In genomic region chr16:71610936-71611871, GRCh38 we compare ENCODE assay signal across 7 cellular contexts. TPM values are rescaled to one million over a fixed set of nuclear protein-coding genes. Genes with fewer than 3 reads are reported as not detected.
DNase-seq lines count a peak whose midpoint lies in the region; ATAC-seq and TF ChIP-seq lines count a peak whose summit lies in the region.

No MANE protein-coding gene starts in this region.

- TF ChIP-seq CTCF in GM13976 (IDR thresholded peaks at IDR 0.05; ENCODE audit: borderline replicate concordance, control extremely low read depth, extremely low read depth, insufficient read depth, missing control alignments) (peak; percentile 99), mucosa of descending colon (IDR thresholded peaks at IDR 0.05) (peak; percentile 92)

- peaks cover 8% of the 10 kb centered on the region for H3K4me1 Mint-ChIP-seq in activated CD8-positive, alpha-beta T cell treated with anti-CD3 and anti-CD28 coated beads, Interleukin-2, amount 10 ng/mL, durations not matched to agents 7 days and 5 days (ENCODE audit: low read depth)
- no peaks in the 10 kb centered on the region for H3K4me1 Mint-ChIP-seq in effector memory CD8-positive, alpha-beta T cell (ENCODE audit: low read depth in 2 of 2)

- H3K9me3 ChIP-seq in mucosa of descending colon: no peaks in the 10 kb centered on the region

- H3K27me3 Mint-ChIP-seq in activated CD8-positive, alpha-beta T cell treated with anti-CD3 and anti-CD28 coated beads, Interleukin-2, amount 10 ng/mL, durations not matched to agents 7 days and 5 days (ENCODE audit: low read depth): peaks cover 34% of the 10 kb centered on the region
- peaks cover 24 to 49% of the 10 kb centered on the region in 2 donors for H3K27me3 Mint-ChIP-seq in effector memory CD8-positive, alpha-beta T cell

- no peaks in the 10 kb centered on the region for H3K4me1 ChIP-seq in mucosa of descending colon (ENCODE audit: low read depth)

- no peak overlapping the region for H3K4me3 Mint-ChIP-seq in activated CD8-positive, alpha-beta T cell treated with anti-CD3 and anti-CD28 coated beads, Interleukin-2, amount 10 ng/mL, durations not matched to agents 7 days and 5 days
- no peak overlapping the region for H3K4me3 Mint-ChIP-seq in effector memory CD8-positive, alpha-beta T cell

- H3K9me3 Mint-ChIP-seq in activated CD8-positive, alpha-beta T cell treated with anti-CD3 and anti-CD28 coated beads, Interleukin-2, amount 10 ng/mL, durations not matched to agents 7 days and 5 days (ENCODE audit: insufficient read depth): no peaks in the 10 kb centered on the region
- no peaks in the 10 kb centered on the region for H3K9me3 Mint-ChIP-seq in effector memory CD8-positive, alpha-beta T cell

- CTCF ChIA-PET in activated CD8-positive, alpha-beta T cell treated with anti-CD3 and anti-CD28 coated beads, Interleukin-2, amount 10 ng/mL, durations not matched to agents 7 days and 5 days (lab: Charles Lee): interaction anchor here (0.7 to 5.4 kb wide), 62 partner anchors 9 to 444 kb away, joined by 3 to 108 read pairs (median 5); partner anchors contain the start of genes CHST4, TAT and ZNF23

- H3K36me3 Mint-ChIP-seq in activated CD8-positive, alpha-beta T cell treated with anti-CD3 and anti-CD28 coated beads, Interleukin-2, amount 10 ng/mL, durations not matched to agents 7 days and 5 days (ENCODE audit: low read depth): no peaks in the 10 kb centered on the region
- no peaks in the 10 kb centered on the region for H3K36me3 Mint-ChIP-seq in effector memory CD8-positive, alpha-beta T cell (ENCODE audit: insufficient read depth)

- POLR2A ChIA-PET in activated CD8-positive, alpha-beta T cell treated with anti-CD3 and anti-CD28 coated beads, Interleukin-2, amount 10 ng/mL, durations not matched to agents 7 days and 5 days (lab: Charles Lee): interaction anchor here (1.3 kb wide), 1 partner anchor 46 kb away, joined by 9 read pairs; no protein-coding TSS in a partner anchor

- DNase-seq in GM13976 (ENCODE audit: low spot score) (peak; percentile 85), NCI-H748 (lab: John Stamatoyannopoulos, UW; ENCODE audit: unreplicated experiment) (peak; percentile 57), mucosa of descending colon (peak; percentile 71 to 86 (median 85))
- DNase-seq in activated CD8-positive, alpha-beta T cell treated with anti-CD3 and anti-CD28 coated beads, Interleukin-2, amount 10 ng/mL, durations not matched to agents 7 days and 5 days: peak; percentile 83
- DNase-seq in effector memory CD8-positive, alpha-beta T cell: peak; percentile 72 to 76 (median 73)
- DNase-seq in stimulated activated CD8-positive, alpha-beta memory T cell treated with anti-CD3 and anti-CD28 coated beads, Interleukin-4, amount 100 ng/mL, for 48 hours: peak; percentile 94

- ATAC-seq in HG03103 (IDR thresholded peaks at IDR 0.05; ENCODE audit: low read depth, unreplicated experiment): peak; percentile 44
- peak; percentile 96 for ATAC-seq in activated CD8-positive, alpha-beta T cell treated with anti-CD3 and anti-CD28 coated beads, Interleukin-2, amount 10 ng/mL, durations not matched to agents 7 days and 5 days
- peak; percentile 98 for ATAC-seq in effector memory CD8-positive, alpha-beta T cell (replicated peaks)
- peak; percentile 98 for ATAC-seq in mucosa of descending colon

- in situ Hi-C loops in GM13976 (cut with MboI; ENCODE audit: low sequenced_read_pairs, unreplicated experiment): loop anchor here (10.0 kb wide), 1 partner anchor 186 kb away; no protein-coding TSS in a partner anchor

- H3K27ac Mint-ChIP-seq in activated CD8-positive, alpha-beta T cell treated with anti-CD3 and anti-CD28 coated beads, Interleukin-2, amount 10 ng/mL, durations not matched to agents 7 days and 5 days: no peak overlapping the region
- H3K27ac Mint-ChIP-seq in effector memory CD8-positive, alpha-beta T cell: no peak overlapping the region

- H3K36me3 ChIP-seq in mucosa of descending colon (ENCODE audit: low read depth): no peaks in the 10 kb centered on the region

- no peak overlapping the region for H3K4me3 ChIP-seq in mucosa of descending colon

- intact Hi-C loops in mucosa of descending colon (cut with DNase I, micrococcal nuclease): loop anchor here in 1 of 2 donors (5.0 kb wide), 1 partner anchor 199 kb away; no protein-coding TSS in a partner anchor

RNA-seq across cellular contexts. Expression of gene MARVELD3, which starts 14.8 kb away (rescaled TPM):
- not detected for total RNA-seq in activated CD8-positive, alpha-beta T cell treated with anti-CD3 and anti-CD28 coated beads, Interleukin-2, amount 10 ng/mL, durations not matched to agents 7 days and 5 days
- 100 to 1,000 TPM in 1 of 3 donors, 10 to 100 TPM in 2; 46.9 to 108 (median 85.8) TPM for total RNA-seq in mucosa of descending colon

RNA-seq across cellular contexts. Expression of gene TAT, which starts 34.3 kb away (rescaled TPM):
- total RNA-seq in activated CD8-positive, alpha-beta T cell treated with anti-CD3 and anti-CD28 coated beads, Interleukin-2, amount 10 ng/mL, durations not matched to agents 7 days and 5 days: not detected
- 1 to 10 TPM in 1 of 3 donors, under 1 TPM in 2; 0.51 to 1.9 (median 0.72) TPM for total RNA-seq in mucosa of descending colon

Comparison
In these comparisons a context has a peak if more than half of its experiments do, and no peak if none do; other contexts are left out.
1. ATAC-seq: peak in every context shown above with its lines; median percentile 98 in effector memory CD8-positive, alpha-beta T cell; 98 in mucosa of descending colon; 96 in activated CD8-positive, alpha-beta T cell treated with anti-CD3 and anti-CD28 coated beads, Interleukin-2, amount 10 ng/mL, durations not matched to agents 7 days and 5 days; 44 in HG03103.
2. RNA of gene MARVELD3, which starts 14.8 kb away (total RNA-seq): 46.9 to 108 TPM in mucosa of descending colon; not detected in activated CD8-positive, alpha-beta T cell treated with anti-CD3 and anti-CD28 coated beads, Interleukin-2, amount 10 ng/mL, durations not matched to agents 7 days and 5 days; every median in the first group is over 10 times any median in the second.
3. Peak in every context shown above with its lines, with median percentiles within 50 percentile points of each other: DNase-seq.